In the genomic region with DNA sequence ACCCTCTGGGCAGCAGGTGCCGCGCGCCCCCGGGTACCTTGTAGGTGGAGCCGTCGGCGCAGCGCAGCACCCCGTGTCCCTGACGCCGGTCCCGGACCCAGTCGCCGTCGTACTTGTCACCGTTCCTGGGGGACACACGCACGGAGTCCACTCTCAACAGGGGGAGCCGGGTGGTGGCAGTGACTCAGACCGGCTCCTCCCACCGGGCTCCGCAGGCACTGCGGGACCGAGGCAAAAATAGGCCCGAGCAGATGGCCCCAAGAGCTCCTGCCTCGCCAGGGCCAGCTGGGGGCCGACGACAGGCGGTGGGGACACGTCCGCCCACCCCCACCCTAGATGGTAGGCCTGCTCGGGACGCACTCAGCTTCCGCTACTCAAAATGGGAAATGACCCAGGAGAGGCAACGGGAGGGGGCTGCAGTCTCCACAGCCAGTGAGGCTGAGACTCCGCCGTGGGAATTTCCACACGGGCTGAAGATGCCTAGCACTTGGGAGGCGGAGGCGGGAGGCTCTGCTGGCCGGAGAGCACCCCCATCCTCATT, we compare ENCODE assay signal across 16 cellular contexts. TPM values are rescaled to one million over a fixed set of nuclear protein-coding genes. Genes with fewer than 3 reads are reported as not detected.
A peak's percentile ranks its signal among the peaks of the same experiment; 100 is the strongest.
DNase-seq lines count a peak whose midpoint lies in the region; ATAC-seq and TF ChIP-seq lines count a peak whose summit lies in the region.
"Had no signal": no experiment of that assay in that cellular context is flagged by ENCODE, and none has a peak within 500 bp of the region (broad histone marks: within the 10 kb centered on the region; RNA-seq: fewer than 3 reads in every experiment).

No MANE protein-coding gene starts in this region.

- peaks cover 0 to 16% (median 8%) of the 10 kb centered on the region in 12 donors for H3K4me1 ChIP-seq in heart left ventricle
- peaks cover 4 to 15% (median 13%) of the 10 kb centered on the region in 9 donors for H3K4me1 ChIP-seq in heart right ventricle
- peaks cover 10% of the 10 kb centered on the region for H3K4me1 ChIP-seq in lower lobe of right lung

- no peak overlapping the region for H3K27ac Mint-ChIP-seq in type B pancreatic cell
- no peak overlapping the region for H3K27ac Mint-ChIP-seq in activated T-cell treated with anti-CD3 and anti-CD28 coated beads, Interleukin-2, amount 50 U/mL, for 24 hours
- H3K27ac Mint-ChIP-seq: mesothelial cell of epicardium had no signal

- no peak overlapping the region for H3K4me3 Mint-ChIP-seq in type B pancreatic cell
- H3K4me3 Mint-ChIP-seq in activated T-cell treated with anti-CD3 and anti-CD28 coated beads, Interleukin-2, amount 50 U/mL, for 24 hours, result no peak overlapping the region
- H3K4me3 Mint-ChIP-seq: mesothelial cell of epicardium had no signal

- TF ChIP-seq POLR2A in heart left ventricle (IDR thresholded peaks at IDR 0.05), result no peak

- H3K27me3 ChIP-seq in heart left ventricle (no peaks in the 10 kb centered on the region), heart right ventricle (no peaks in the 10 kb centered on the region), lower lobe of right lung (ENCODE audit: low read depth) (no peaks in the 10 kb centered on the region)
- H3K27me3 ChIP-seq: gastroesophageal sphincter had no signal

- ATAC-seq in heart left ventricle (no peak), heart right ventricle (no peak), lower lobe of right lung (no peak), GM18502 (IDR thresholded peaks at IDR 0.05; ENCODE audit: poor library complexity, unreplicated experiment) (no peak)
- ATAC-seq: gastroesophageal sphincter had no signal

- DNase-seq in heart left ventricle, result peak in 3 of 5 donors; percentile 23 to 64 (median 30)
- no peak for DNase-seq in heart right ventricle
- DNase-seq in lower lobe of right lung, result peak; percentile 35
- DNase-seq in type B pancreatic cell (ENCODE audit: extremely low spot score, unreplicated experiment), result peak; percentile 70
- no peak for DNase-seq in activated T-cell treated with anti-CD3 and anti-CD28 coated beads, Interleukin-2, amount 50 U/mL, for 24 hours
- no peak for DNase-seq in stimulated activated CD8-positive, alpha-beta memory T cell treated with anti-CD3 and anti-CD28 coated beads, Interleukin-4, amount 100 ng/mL, for 48 hours
- DNase-seq: activated CD4-positive, alpha-beta T cell treated with anti-CD3 and anti-CD28 coated beads, Interleukin-2, amount 50 U/mL, for 4 hours; amniotic stem cell; Karpas-422; NCI-H1417 treated with DMSO at 0.1 percent for 48 hours; NCI-H446 treated with DMSO at 0.1 percent for 48 hours; stimulated activated CD4-positive, alpha-beta T cell treated with anti-CD3 and anti-CD28 coated beads, Interleukin-12 subunit alpha, Interleukin-12 subunit beta, amount 100 ng/mL, for 4 hours had no signal

- H3K4me1 Mint-ChIP-seq in type B pancreatic cell (ENCODE audit: unreplicated experiment), result peaks cover 3% of the 10 kb centered on the region
- H3K4me1 Mint-ChIP-seq in activated T-cell treated with anti-CD3 and anti-CD28 coated beads, Interleukin-2, amount 50 U/mL, for 24 hours (ENCODE audit: low read depth), result peaks cover 6% of the 10 kb centered on the region

- H3K9me3 Mint-ChIP-seq in type B pancreatic cell, result no peaks in the 10 kb centered on the region
- H3K9me3 Mint-ChIP-seq in activated T-cell treated with anti-CD3 and anti-CD28 coated beads, Interleukin-2, amount 50 U/mL, for 24 hours, result no peaks in the 10 kb centered on the region
- H3K9me3 Mint-ChIP-seq: mesothelial cell of epicardium had no signal

- no peak overlapping the region for H3K27ac ChIP-seq in heart left ventricle
- no peak overlapping the region for H3K27ac ChIP-seq in heart right ventricle
- H3K27ac ChIP-seq in angular gyrus (ENCODE audit: low read depth, low read length), result peak overlapping the region; percentile 84
- no peak overlapping the region for H3K27ac ChIP-seq in lower lobe of right lung
- H3K27ac ChIP-seq: gastroesophageal sphincter had no signal

- H3K36me3 Mint-ChIP-seq in type B pancreatic cell, result no peaks in the 10 kb centered on the region
- H3K36me3 Mint-ChIP-seq in activated T-cell treated with anti-CD3 and anti-CD28 coated beads, Interleukin-2, amount 50 U/mL, for 24 hours (ENCODE audit: low read depth), result peaks cover 24% of the 10 kb centered on the region
- H3K36me3 Mint-ChIP-seq: mesothelial cell of epicardium had no signal

- 61 to 73% (median 71%) methylated on average over 34 to 41 of the region's 41 CpGs for WGBS in heart left ventricle, 4 donors
- WGBS in heart right ventricle, 2 donors, result 68 to 70% methylated on average over 41 of the region's 41 CpGs

- H3K27me3 Mint-ChIP-seq in type B pancreatic cell, result no peaks in the 10 kb centered on the region
- H3K27me3 Mint-ChIP-seq in activated T-cell treated with anti-CD3 and anti-CD28 coated beads, Interleukin-2, amount 50 U/mL, for 24 hours, result no peaks in the 10 kb centered on the region

- TF ChIP-seq CTCF in heart left ventricle (IDR thresholded peaks at IDR 0.05), result no peak
- no peak for TF ChIP-seq CTCF in heart right ventricle (IDR thresholded peaks at IDR 0.05)
- TF ChIP-seq CTCF in lower lobe of right lung (IDR thresholded peaks at IDR 0.05), result no peak
- no peak for TF ChIP-seq CTCF in type B pancreatic cell (conservative IDR thresholded peaks at IDR 0.05)

- H3K4me3 ChIP-seq in heart left ventricle (no peak overlapping the region), heart right ventricle (no peak overlapping the region), lower lobe of right lung (no peak overlapping the region)
- H3K4me3 ChIP-seq: gastroesophageal sphincter had no signal

- intact Hi-C loops in heart left ventricle (cut with DNase I) (loop anchor here in 7 of 10 donors (5.0 kb wide), 3 partner anchors 63 to 253 kb away; no protein-coding TSS in a partner anchor), heart right ventricle (cut with DNase I) (loop anchor here in 6 of 10 donors (1.0 to 10.0 kb wide), 5 partner anchors 63 to 253 kb away; no protein-coding TSS in a partner anchor), lower lobe of right lung (cut with DNase I) (loop anchor here (5.0 kb wide), 1 partner anchor 188 kb away; no protein-coding TSS in a partner anchor)

- H3K9me3 ChIP-seq in heart left ventricle (no peaks in the 10 kb centered on the region), heart right ventricle (no peaks in the 10 kb centered on the region), lower lobe of right lung (no peaks in the 10 kb centered on the region)
- H3K9me3 ChIP-seq: gastroesophageal sphincter had no signal

- H3K36me3 ChIP-seq in heart left ventricle (peaks cover 0 to 5% (median 0%) of the 10 kb centered on the region in 9 donors), heart right ventricle (peaks cover 0 to 8% (median 0%) of the 10 kb centered on the region in 9 donors), lower lobe of right lung (peaks cover 6% of the 10 kb centered on the region)

RNA-seq across cellular contexts. Expression of a gene that starts 6.3 kb away (rescaled TPM):
- total RNA-seq in heart left ventricle (1 to 10 TPM; 2.4 to 8.2 (median 3.8) TPM), heart right ventricle (1 to 10 TPM; 3.5 to 7.6 (median 5.7) TPM), lower lobe of right lung (13.4 TPM), type B pancreatic cell (ENCODE audit: low replicate concordance) (17.7 and 27.5 TPM in 2 replicates)
- polyA plus RNA-seq in heart left ventricle (1 to 10 TPM; 2.2 to 4.0 TPM), heart right ventricle (1 to 10 TPM; 1.2 to 3.0 TPM)

RNA-seq across cellular contexts. Expression of a gene that starts 6.6 kb away (rescaled TPM):
- total RNA-seq in heart left ventricle, result 100 to 1,000 TPM in 3 of 9 donors, 10 to 100 TPM in 6; 47.1 to 124 (median 78.3) TPM
- polyA plus RNA-seq in heart left ventricle, result 10 to 100 TPM; 43.3 to 92.4 TPM
- 100 to 1,000 TPM in 1 of 10 donors, 10 to 100 TPM in 9; 70.1 to 107 (median 84.1) TPM for total RNA-seq in heart right ventricle
- polyA plus RNA-seq in heart right ventricle, result 10 to 100 TPM; 55.5 to 77.0 TPM
- 133 TPM for total RNA-seq in lower lobe of right lung
- 126 and 174 TPM in 2 replicates for total RNA-seq in type B pancreatic cell (ENCODE audit: low replicate concordance)

RNA-seq across cellular contexts. Expression of a gene that starts 27.4 kb away (rescaled TPM):
- total RNA-seq in heart left ventricle (10 to 100 TPM; 17.2 to 26.5 (median 18.9) TPM), heart right ventricle (10 to 100 TPM; 14.6 to 26.0 (median 18.6) TPM), lower lobe of right lung (12.4 TPM), type B pancreatic cell (ENCODE audit: low replicate concordance) (26.7 and 27.3 TPM in 2 replicates)
- polyA plus RNA-seq in heart left ventricle (10 to 100 TPM; 14.7 to 18.6 TPM), heart right ventricle (10 to 100 TPM; 13.7 to 19.1 TPM)

Comparison
In these comparisons a context has a peak if more than half of its experiments do, and no peak if none do; other contexts are left out.
1. DNase-seq: peak in heart left ventricle (3 of 5), lower lobe of right lung (single experiment) and type B pancreatic cell (single experiment); none in heart right ventricle (0 of 2), activated T-cell treated with anti-CD3 and anti-CD28 coated beads, Interleukin-2, amount 50 U/mL, for 24 hours (single experiment) and stimulated activated CD8-positive, alpha-beta memory T cell treated with anti-CD3 and anti-CD28 coated beads, Interleukin-4, amount 100 ng/mL, for 48 hours (single experiment).